In genomic region chr16:83807710-83808572, GRCh38 we compare ENCODE assay signal across 8 cellular contexts. TPM values are rescaled to one million over a fixed set of nuclear protein-coding genes. Genes with fewer than 3 reads are reported as not detected.
DNase-seq lines count a peak whose midpoint lies in the region; ATAC-seq and TF ChIP-seq lines count a peak whose summit lies in the region.

TSS of gene HSBP1 (plus strand) at chr16:83807978. CDS start at chr16:83808077, 99 bp downstream.

- H3K27ac ChIP-seq in DOHH2 (ENCODE audit: low read depth, low read length) (peak within 1 kb of the TSS; percentile 20; the same call in 1 of the 2 replicates), KMS-11 (peak within 1 kb of the TSS; percentile 24; the same call in 1 of the 2 replicates)

- H3K4me1 ChIP-seq in DOHH2 (ENCODE audit: control insufficient read depth, low read length): peaks cover 27% of the 10 kb centered on the region
- H3K4me1 ChIP-seq in KMS-11 (ENCODE audit: low read depth, poor library complexity, severe bottlenecking): peaks cover 7% of the 10 kb centered on the region

- H3K4me2 ChIP-seq in DOHH2 (ENCODE audit: low read length) (peak within 1 kb of the TSS; percentile 90), KMS-11 (peak within 1 kb of the TSS; percentile 79)

- peak within 1 kb of the TSS; percentile 76 for H3K9ac ChIP-seq in KMS-11

- peak within 1 kb of the TSS; percentile 75 for H2AFZ ChIP-seq in KMS-11 (ENCODE audit: low read depth)

- peaks cover 4% of the 10 kb centered on the region; the same call in 1 of the 2 replicates for H3K9me3 ChIP-seq in DOHH2 (ENCODE audit: control insufficient read depth, insufficient read depth, low read length)

- peaks cover 0 to 6% (median 4%) of the 10 kb centered on the region in 7 donors for H3K9me3 Mint-ChIP-seq in naive B cell
- H3K9me3 Mint-ChIP-seq in stimulated activated effector memory CD8-positive, alpha-beta T cell treated with anti-CD3 and anti-CD28 coated beads, Interleukin-12 subunit alpha, Interleukin-12 subunit beta, amount 100 ng/mL, for 72 hours: peaks cover 2% of the 10 kb centered on the region

- H3K36me3 ChIP-seq in DOHH2 (ENCODE audit: control insufficient read depth, low read length) (peaks cover 47% of the 10 kb centered on the region), KMS-11 (ENCODE audit: insufficient read depth) (peaks cover 9% of the 10 kb centered on the region; the same call in 1 of the 2 replicates)

- peak within 1 kb of the TSS; percentile 92 to 99 (median 96) for H3K27ac Mint-ChIP-seq in naive B cell
- peak within 1 kb of the TSS; percentile 92 for H3K27ac Mint-ChIP-seq in stimulated activated effector memory CD8-positive, alpha-beta T cell treated with anti-CD3 and anti-CD28 coated beads, Interleukin-12 subunit alpha, Interleukin-12 subunit beta, amount 100 ng/mL, for 72 hours

- H3K36me3 Mint-ChIP-seq in naive B cell: peaks cover 0 to 14% of the 10 kb centered on the region in 2 donors
- peaks cover 54% of the 10 kb centered on the region for H3K36me3 Mint-ChIP-seq in stimulated activated effector memory CD8-positive, alpha-beta T cell treated with anti-CD3 and anti-CD28 coated beads, Interleukin-12 subunit alpha, Interleukin-12 subunit beta, amount 100 ng/mL, for 72 hours

- H3K27me3 ChIP-seq in DOHH2 (ENCODE audit: control insufficient read depth, low read length) (no peaks in the 10 kb centered on the region), KMS-11 (ENCODE audit: insufficient read depth, low read depth) (no peaks in the 10 kb centered on the region)

- peak within 1 kb of the TSS; percentile 89 to 98 (median 97) for H3K4me3 Mint-ChIP-seq in naive B cell
- peak within 1 kb of the TSS; percentile 93 for H3K4me3 Mint-ChIP-seq in stimulated activated effector memory CD8-positive, alpha-beta T cell treated with anti-CD3 and anti-CD28 coated beads, Interleukin-12 subunit alpha, Interleukin-12 subunit beta, amount 100 ng/mL, for 72 hours

- H3K9me2 ChIP-seq in DOHH2 (replicated peaks; ENCODE audit: control insufficient read depth, low read length): no peaks in the 10 kb centered on the region

- TF ChIP-seq CTCF in DOHH2 (IDR thresholded peaks at IDR 0.05; ENCODE audit: low read depth, low read length, poor library complexity, severe bottlenecking) (no peak), KMS-11 (conservative IDR thresholded peaks at IDR 0.05; ENCODE audit: low read depth, low read length) (no peak)

- ATAC-seq in GM21786 (IDR thresholded peaks at IDR 0.05; ENCODE audit: unreplicated experiment) (peak; percentile 92), naive B cell (ENCODE audit: low read depth in 2 of 2) (peak; percentile 90)
- peak; percentile 98 for ATAC-seq in stimulated activated effector memory CD8-positive, alpha-beta T cell treated with anti-CD3 and anti-CD28 coated beads, Interleukin-12 subunit alpha, Interleukin-12 subunit beta, amount 100 ng/mL, for 72 hours

- DNase-seq in RPMI7951 (ENCODE audit: low read depth): peak; percentile 94
- peak; percentile 87 for DNase-seq in activated T-helper 1 cell treated with Interleukin-2 at 50 U/mL for 16 hours (ENCODE audit: low read depth)
- peak; percentile 92 for DNase-seq in fibroblast of gingiva (ENCODE audit: low read depth)
- peak; percentile 88 for DNase-seq in naive B cell
- DNase-seq in stimulated activated effector memory CD8-positive, alpha-beta T cell treated with anti-CD3 and anti-CD28 coated beads, Interleukin-12 subunit alpha, Interleukin-12 subunit beta, amount 100 ng/mL, for 72 hours (ENCODE audit: low spot score in 2 of 2): peak; percentile 91 to 95

- H3K79me2 ChIP-seq in DOHH2 (ENCODE audit: control insufficient read depth, low read length) (peaks cover 33% of the 10 kb centered on the region), KMS-11 (ENCODE audit: insufficient read depth, low read depth) (peaks cover 15% of the 10 kb centered on the region; the same call in 1 of the 2 replicates)

- H4K20me1 ChIP-seq in DOHH2 (ENCODE audit: control insufficient read depth, insufficient read depth, low read depth, low read length) (peaks cover 9% of the 10 kb centered on the region; the same call in 1 of the 2 replicates), KMS-11 (ENCODE audit: insufficient read depth) (no peaks in the 10 kb centered on the region)

- H3K4me3 ChIP-seq in DOHH2 (ENCODE audit: low read length) (peak within 1 kb of the TSS; percentile 96), KMS-11 (IDR thresholded peaks at IDR 0.05; ENCODE audit: insufficient read depth, low read depth, low read length) (peak within 1 kb of the TSS; percentile 73)

- H3F3A ChIP-seq in DOHH2 (ENCODE audit: control insufficient read depth, insufficient read depth): no peaks in the 10 kb centered on the region

- no peaks in the 10 kb centered on the region for H3K27me3 Mint-ChIP-seq in naive B cell

- peaks cover 43 to 80% (median 48%) of the 10 kb centered on the region in 3 donors for H3K4me1 Mint-ChIP-seq in naive B cell
- H3K4me1 Mint-ChIP-seq in stimulated activated effector memory CD8-positive, alpha-beta T cell treated with anti-CD3 and anti-CD28 coated beads, Interleukin-12 subunit alpha, Interleukin-12 subunit beta, amount 100 ng/mL, for 72 hours: peaks cover 24% of the 10 kb centered on the region

RNA-seq across cellular contexts. Expression of gene HSBP1, which starts in this region (rescaled TPM):
- total RNA-seq in RPMI7951 (2014; rRNA removed; shearing (Covaris generic)): 128 and 167 TPM in 2 replicates
- 10 to 100 TPM; 33.1 to 42.8 (median 39.9) TPM for polyA plus RNA-seq in naive B cell (ENCODE audit: low read depth in 6 of 6)

Comparison
In these comparisons a context has a peak if more than half of its experiments do, and no peak if none do; other contexts are left out.
1. Peak in every context shown above with its lines: DNase-seq, ATAC-seq, H3K4me3 ChIP-seq and H3K27ac ChIP-seq.